ENCODE assay signal across 8 cellular contexts in genomic region chr11:78646564-78647185, GRCh38.
A peak's percentile ranks its signal among the peaks of the same experiment; 100 is the strongest.
DNase-seq lines count a peak whose midpoint lies in the region; ATAC-seq and TF ChIP-seq lines count a peak whose summit lies in the region.

No MANE protein-coding gene starts in this region.

- no peaks in the 10 kb centered on the region for H3K9me3 ChIP-seq in CD4-positive, alpha-beta T cell (ENCODE audit: control insufficient read depth, low read length)

- H3K4me1 Mint-ChIP-seq in CD4-positive, alpha-beta T cell (ENCODE audit: low read depth): no peaks in the 10 kb centered on the region

- no peak overlapping the region for H3K4me3 Mint-ChIP-seq in CD4-positive, alpha-beta T cell

- peak; percentile 17 to 50 (median 22) for DNase-seq in CD4-positive, alpha-beta T cell
- DNase-seq in NCI-H146 (lab: John Stamatoyannopoulos, UW) (peak; percentile 82), T-helper 1 cell (peak in 4 of 5 donors; percentile 22 to 45 (median 32)), brain microvascular endothelial cell (peak; percentile 18), left colon (peak; percentile 35 to 73)
- peak in 2 of 3 experiments; percentile 15 for DNase-seq in stimulated activated CD4-positive, alpha-beta T cell treated with anti-CD3 and anti-CD28 coated beads, TNF-alpha, amount 100 ng/mL, for 4 hours (ENCODE audit: low read depth in 3 of 3)

- H3K27me3 Mint-ChIP-seq in CD4-positive, alpha-beta T cell: peaks cover 20% of the 10 kb centered on the region

- peak; percentile 81 for TF ChIP-seq CTCF in CD4-positive, alpha-beta T cell (IDR thresholded peaks at IDR 0.05)
- peak; percentile 82 for TF ChIP-seq CTCF in brain microvascular endothelial cell (IDR thresholded peaks at IDR 0.05; ENCODE audit: low read depth, low read length, missing control alignments)

- POLR2A ChIA-PET in CD4-positive, alpha-beta T cell (lab: Charles Lee): no interaction called here

- H3K36me3 Mint-ChIP-seq in CD4-positive, alpha-beta T cell (ENCODE audit: low read depth): no peaks in the 10 kb centered on the region

- H3K27ac Mint-ChIP-seq in CD4-positive, alpha-beta T cell: no peak overlapping the region

- in situ Hi-C loops in brain microvascular endothelial cell (cut with HindIII; ENCODE audit: low pct_ligation_motif_present, low sequenced_read_pairs): no loop called here

- intact Hi-C loops in CD4-positive, alpha-beta T cell (cut with DNase I, micrococcal nuclease): loop anchor here in 1 of 2 experiments (10.0 kb wide), 1 partner anchor 848 kb away; no protein-coding TSS in a partner anchor
- intact Hi-C loops in left colon (cut with DNase I, micrococcal nuclease): loop anchor here in 1 of 2 donors (10.0 kb wide), 3 partner anchors 318 to 508 kb away; no protein-coding TSS in a partner anchor

- H3K36me3 ChIP-seq in brain microvascular endothelial cell (replicated peaks): no peaks in the 10 kb centered on the region

- no peak for ATAC-seq in CD4-positive, alpha-beta T cell (ENCODE audit: poor library complexity)
- ATAC-seq in GM21423 (IDR thresholded peaks at IDR 0.05; ENCODE audit: unreplicated experiment): peak; percentile 56
- peak; percentile 89 for ATAC-seq in left colon
- no peak for ATAC-seq in GM19463 (IDR thresholded peaks at IDR 0.05; ENCODE audit: unreplicated experiment)

- H3K9me3 Mint-ChIP-seq in CD4-positive, alpha-beta T cell: no peaks in the 10 kb centered on the region

- CTCF ChIA-PET in CD4-positive, alpha-beta T cell (lab: Charles Lee): interaction anchor here (1.1 to 1.6 kb wide), 3 partner anchors 10 to 32 kb away, joined by 3 to 4 read pairs (median 3); no protein-coding TSS in a partner anchor

- no peaks in the 10 kb centered on the region for H3K27me3 ChIP-seq in CD4-positive, alpha-beta T cell (ENCODE audit: control insufficient read depth, insufficient read depth, low read length)
- H3K27me3 ChIP-seq in brain microvascular endothelial cell (replicated peaks): no peaks in the 10 kb centered on the region

- no peak overlapping the region for H3K27ac ChIP-seq in CD4-positive, alpha-beta T cell (ENCODE audit: low read depth, low read length)
- no peak overlapping the region for H3K27ac ChIP-seq in brain microvascular endothelial cell

- no peak overlapping the region for H3K4me3 ChIP-seq in brain microvascular endothelial cell (ENCODE audit: low read depth, low read length)

Comparison
In these comparisons a context has a peak if more than half of its experiments do, and no peak if none do; other contexts are left out.
1. ATAC-seq: peak in GM21423 (single experiment) and left colon (single experiment); none in CD4-positive, alpha-beta T cell (single experiment) and GM19463 (single experiment).
2. DNase-seq: peak in every context shown above with its lines; median percentile 82 in NCI-H146; 54 in left colon; 32 in T-helper 1 cell; 22 in CD4-positive, alpha-beta T cell; 18 in brain microvascular endothelial cell; 15 in stimulated activated CD4-positive, alpha-beta T cell treated with anti-CD3 and anti-CD28 coated beads, TNF-alpha, amount 100 ng/mL, for 4 hours.